Comparison of ENCODE assay signal across 8 cellular contexts in the genomic region with DNA sequence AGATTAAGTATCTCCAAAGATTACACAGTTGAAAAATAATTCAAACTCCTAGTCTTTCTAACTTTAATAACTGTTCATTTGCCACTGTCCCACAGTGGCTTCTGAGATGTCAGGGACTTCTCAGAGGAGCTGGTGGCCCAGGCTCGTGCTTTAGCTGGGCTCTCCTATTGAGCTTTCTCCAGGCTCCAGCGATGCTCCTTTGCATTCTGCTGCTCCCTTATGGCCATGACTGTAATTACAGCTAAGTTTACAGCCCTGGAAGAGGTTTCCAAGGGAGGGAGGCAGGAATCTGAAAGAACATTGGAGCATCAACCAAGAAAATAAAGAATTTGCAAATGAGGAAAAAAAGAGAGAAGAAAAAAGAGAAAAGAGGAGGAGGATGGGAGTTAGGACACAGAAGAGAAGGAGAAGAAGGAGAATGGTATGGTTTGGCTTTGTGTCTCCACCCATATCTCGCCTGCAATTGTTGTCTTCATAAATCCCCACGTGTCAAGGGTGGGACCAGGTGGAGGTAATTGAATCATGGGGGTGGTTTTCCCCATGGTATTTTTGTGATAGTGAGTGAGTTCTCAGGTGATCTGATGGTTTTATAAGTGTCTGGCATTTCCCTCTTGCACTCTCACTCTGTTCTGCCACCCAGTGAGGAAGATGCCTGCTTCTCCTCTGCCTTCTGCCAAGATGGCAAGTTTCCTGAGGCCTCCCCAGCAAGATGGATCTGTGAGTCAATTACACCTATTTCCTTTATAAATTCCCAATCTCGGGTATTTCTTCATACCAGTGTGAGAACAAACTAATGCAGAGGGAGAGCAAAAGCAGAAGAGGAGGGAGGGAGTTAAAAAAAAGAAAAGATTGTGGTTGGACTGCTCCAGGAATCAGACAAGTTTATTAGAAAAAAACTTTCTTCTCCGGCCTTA.
DNase-seq lines count a peak whose midpoint lies in the region; ATAC-seq and TF ChIP-seq lines count a peak whose summit lies in the region.

No MANE protein-coding gene starts in this region.

- DNase-seq in activated CD4-positive, alpha-beta T cell treated with anti-CD3 and anti-CD28 coated beads for 36 hours, result peak; percentile 11
- DNase-seq in activated CD4-positive, alpha-beta T cell treated with anti-CD3 and anti-CD28 coated beads, Interleukin-2, amount 50 U/mL, for 48 hours, result no peak
- DNase-seq in KG1 (lab: John Stamatoyannopoulos, UW) (peak; percentile 13), SJCRH30 (peak; percentile 41 to 73), fibroblast of the aortic adventitia (ENCODE audit: low read depth) (peak; percentile 87), sigmoid colon (no peak)
- DNase-seq in central memory CD4-positive, alpha-beta T cell, result no peak

- TF ChIP-seq POLR2A in sigmoid colon (IDR thresholded peaks at IDR 0.05), result no peak

- no peak for ATAC-seq in activated CD4-positive, alpha-beta T cell treated with anti-CD3 and anti-CD28 coated beads for 36 hours
- peak; percentile 70 for ATAC-seq in GM21825 (IDR thresholded peaks at IDR 0.05; ENCODE audit: unreplicated experiment)

- H3K9me3 Mint-ChIP-seq in activated CD4-positive, alpha-beta T cell treated with anti-CD3 and anti-CD28 coated beads for 36 hours (ENCODE audit: low read depth), result peaks cover 8% of the 10 kb centered on the region

- H3K27ac ChIP-seq in SJCRH30 (no peak overlapping the region), sigmoid colon (no peak overlapping the region)

- no peaks in the 10 kb centered on the region for H3K4me1 Mint-ChIP-seq in activated CD4-positive, alpha-beta T cell treated with anti-CD3 and anti-CD28 coated beads for 36 hours

- no peaks in the 10 kb centered on the region for H3K27me3 Mint-ChIP-seq in activated CD4-positive, alpha-beta T cell treated with anti-CD3 and anti-CD28 coated beads for 36 hours

- TF ChIP-seq EP300 in sigmoid colon (IDR thresholded peaks at IDR 0.05), result no peak

- no peak overlapping the region for H3K27ac Mint-ChIP-seq in activated CD4-positive, alpha-beta T cell treated with anti-CD3 and anti-CD28 coated beads for 36 hours

- H3K4me3 ChIP-seq in SJCRH30 (no peak overlapping the region), fibroblast of the aortic adventitia (ENCODE audit: low read depth, low read length) (no peak overlapping the region), sigmoid colon (no peak overlapping the region)

- H3K36me3 Mint-ChIP-seq in activated CD4-positive, alpha-beta T cell treated with anti-CD3 and anti-CD28 coated beads for 36 hours (ENCODE audit: low read depth), result no peaks in the 10 kb centered on the region

- H3K4me1 ChIP-seq in SJCRH30 (no peaks in the 10 kb centered on the region), sigmoid colon (no peaks in the 10 kb centered on the region)

- no peak overlapping the region for H3K4me3 Mint-ChIP-seq in activated CD4-positive, alpha-beta T cell treated with anti-CD3 and anti-CD28 coated beads for 36 hours

- H3K9me3 ChIP-seq in SJCRH30 (replicated peaks) (no peaks in the 10 kb centered on the region), sigmoid colon (no peaks in the 10 kb centered on the region)

- WGBS in sigmoid colon, 2 donors, result 25 to 45% methylated on average over 6 of the region's 6 CpGs

- peak; percentile 85 for TF ChIP-seq CTCF in fibroblast of the aortic adventitia (IDR thresholded peaks at IDR 0.05; ENCODE audit: insufficient read depth, low read length)
- peak in 3 of 4 experiments; percentile 35 to 64 (median 62) for TF ChIP-seq CTCF in sigmoid colon (IDR thresholded peaks at IDR 0.05)

- POLR2A ChIA-PET in activated CD4-positive, alpha-beta T cell treated with anti-CD3 and anti-CD28 coated beads for 36 hours (lab: Charles Lee), result no interaction called here

- H3K27me3 ChIP-seq in SJCRH30 (no peaks in the 10 kb centered on the region; the same call in 1 of the 2 replicates), sigmoid colon (no peaks in the 10 kb centered on the region)

- intact Hi-C loops in activated CD4-positive, alpha-beta T cell treated with anti-CD3 and anti-CD28 coated beads for 36 hours (cut with DNase I, micrococcal nuclease), result loop anchor here in 1 of 2 experiments (2.0 kb wide), 1 partner anchor 1461 kb away; no protein-coding TSS in a partner anchor
- intact Hi-C loops in sigmoid colon (cut with DNase I), result loop anchor here (2.0 kb wide), 1 partner anchor 1461 kb away; no protein-coding TSS in a partner anchor

- CTCF ChIA-PET in activated CD4-positive, alpha-beta T cell treated with anti-CD3 and anti-CD28 coated beads for 36 hours (lab: Charles Lee), result interaction anchor here (0.8 to 1.0 kb wide), 3 partner anchors 1372 to 1663 kb away, joined by 3 to 5 read pairs (median 3); no protein-coding TSS in a partner anchor

- H3K36me3 ChIP-seq in SJCRH30 (no peaks in the 10 kb centered on the region), sigmoid colon (no peaks in the 10 kb centered on the region)

Comparison
In these comparisons a context has a peak if more than half of its experiments do, and no peak if none do; other contexts are left out.
1. DNase-seq: peak in activated CD4-positive, alpha-beta T cell treated with anti-CD3 and anti-CD28 coated beads for 36 hours (single experiment), KG1 (single experiment), SJCRH30 (2 of 2) and fibroblast of the aortic adventitia (single experiment); none in activated CD4-positive, alpha-beta T cell treated with anti-CD3 and anti-CD28 coated beads, Interleukin-2, amount 50 U/mL, for 48 hours (0 of 2), sigmoid colon (single experiment) and central memory CD4-positive, alpha-beta T cell (single experiment).